1 cellular context compared by ENCODE assay signal in the genomic region with DNA sequence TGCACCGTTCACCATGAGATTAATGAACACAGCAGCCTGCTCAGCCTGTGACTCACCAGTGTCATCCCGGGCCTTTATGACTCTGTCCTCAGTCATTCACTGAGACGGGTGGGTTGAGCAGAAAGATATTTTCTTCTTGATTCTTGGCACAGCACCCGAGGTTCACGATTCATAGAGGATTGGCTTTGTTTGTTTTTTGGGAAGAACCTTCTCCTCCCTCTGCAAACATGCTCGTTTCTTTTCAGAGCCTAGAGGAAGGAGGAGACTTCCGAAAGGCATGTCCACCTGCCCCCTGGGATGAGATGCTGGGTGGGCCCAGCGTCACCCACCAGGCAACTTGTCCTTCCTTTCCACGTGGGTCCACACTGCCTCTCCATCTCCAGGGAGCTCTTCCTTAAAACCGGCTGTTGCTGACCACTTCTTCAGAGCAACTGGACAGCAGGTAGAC.
TF ChIP-seq lines count a peak whose summit lies in the region.

No MANE protein-coding gene starts in this region.

TF ChIP-seq in A549, 52 proteins besides CTCF, POLR2A, EP300 and RAD21 (continued from another document):
- peak in 1 of 2 experiments; percentile 68; a peak in 2 of 4 replicates for TF ChIP-seq CEBPB (IDR thresholded peaks at IDR 0.05)
- TF ChIP-seq JUNB (IDR thresholded peaks at IDR 0.05) = peak; percentile 98
- TF ChIP-seq, protein P1, sequence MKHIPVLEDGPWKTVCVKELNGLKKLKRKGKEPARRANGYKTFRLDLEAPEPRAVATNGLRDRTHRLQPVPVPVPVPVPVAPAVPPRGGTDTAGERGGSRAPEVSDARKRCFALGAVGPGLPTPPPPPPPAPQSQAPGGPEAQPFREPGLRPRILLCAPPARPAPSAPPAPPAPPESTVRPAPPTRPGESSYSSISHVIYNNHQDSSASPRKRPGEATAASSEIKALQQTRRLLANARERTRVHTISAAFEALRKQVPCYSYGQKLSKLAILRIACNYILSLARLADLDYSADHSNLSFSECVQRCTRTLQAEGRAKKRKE (CRISPR knock-in tag; IDR thresholded peaks at IDR 0.05; ENCODE audit: low read depth) = no peak
- TF ChIP-seq PHF8 (IDR thresholded peaks at IDR 0.05; ENCODE audit: borderline replicate concordance, low read depth) = no peak
- no peak for TF ChIP-seq HOXA7 (CRISPR knock-in tag; IDR thresholded peaks at IDR 0.05)
- no peak for TF ChIP-seq FOSB (CRISPR knock-in tag; IDR thresholded peaks at IDR 0.05)
- no peak for TF ChIP-seq HDAC2 (IDR thresholded peaks at IDR 0.05)
- TF ChIP-seq KDM5A (IDR thresholded peaks at IDR 0.05) = no peak
- no peak for TF ChIP-seq CBX2 (IDR thresholded peaks at IDR 0.05; ENCODE audit: borderline replicate concordance, low read depth)
- no peak for TF ChIP-seq EHMT2 (IDR thresholded peaks at IDR 0.05; ENCODE audit: low read depth)
- no peak for TF ChIP-seq HES2 (IDR thresholded peaks at IDR 0.05)
- no peak for TF ChIP-seq BHLHE40 (IDR thresholded peaks at IDR 0.05; ENCODE audit: low read depth, low read length)
- no peak for TF ChIP-seq TP53 (CRISPR knock-in tag; IDR thresholded peaks at IDR 0.05)
- no peak for TF ChIP-seq HEYL (CRISPR knock-in tag; IDR thresholded peaks at IDR 0.05)
- TF ChIP-seq, protein P2, sequence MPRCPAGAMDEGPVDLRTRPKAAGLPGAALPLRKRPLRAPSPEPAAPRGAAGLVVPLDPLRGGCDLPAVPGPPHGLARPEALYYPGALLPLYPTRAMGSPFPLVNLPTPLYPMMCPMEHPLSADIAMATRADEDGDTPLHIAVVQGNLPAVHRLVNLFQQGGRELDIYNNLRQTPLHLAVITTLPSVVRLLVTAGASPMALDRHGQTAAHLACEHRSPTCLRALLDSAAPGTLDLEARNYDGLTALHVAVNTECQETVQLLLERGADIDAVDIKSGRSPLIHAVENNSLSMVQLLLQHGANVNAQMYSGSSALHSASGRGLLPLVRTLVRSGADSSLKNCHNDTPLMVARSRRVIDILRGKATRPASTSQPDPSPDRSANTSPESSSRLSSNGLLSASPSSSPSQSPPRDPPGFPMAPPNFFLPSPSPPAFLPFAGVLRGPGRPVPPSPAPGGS (IDR thresholded peaks at IDR 0.05) = peak; percentile 93; the same call in 2 of the 3 replicates
- TF ChIP-seq MAFK (IDR thresholded peaks at IDR 0.05; ENCODE audit: partially characterized antibody) = no peak
- TF ChIP-seq NR3C1 (IDR thresholded peaks at IDR 0.05) = no peak
- TF ChIP-seq ESRRA (IDR thresholded peaks at IDR 0.05; ENCODE audit: borderline replicate concordance, low read length) = no peak
- TF ChIP-seq SMC3 (IDR thresholded peaks at IDR 0.05) = peak; percentile 51; the same call in 2 of the 3 replicates
- TF ChIP-seq, protein P3, sequence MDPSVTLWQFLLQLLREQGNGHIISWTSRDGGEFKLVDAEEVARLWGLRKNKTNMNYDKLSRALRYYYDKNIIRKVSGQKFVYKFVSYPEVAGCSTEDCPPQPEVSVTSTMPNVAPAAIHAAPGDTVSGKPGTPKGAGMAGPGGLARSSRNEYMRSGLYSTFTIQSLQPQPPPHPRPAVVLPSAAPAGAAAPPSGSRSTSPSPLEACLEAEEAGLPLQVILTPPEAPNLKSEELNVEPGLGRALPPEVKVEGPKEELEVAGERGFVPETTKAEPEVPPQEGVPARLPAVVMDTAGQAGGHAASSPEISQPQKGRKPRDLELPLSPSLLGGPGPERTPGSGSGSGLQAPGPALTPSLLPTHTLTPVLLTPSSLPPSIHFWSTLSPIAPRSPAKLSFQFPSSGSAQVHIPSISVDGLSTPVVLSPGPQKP (IDR thresholded peaks at IDR 0.05; ENCODE audit: low read depth, low read length) = no peak
- TF ChIP-seq HOXB13 (CRISPR knock-in tag; IDR thresholded peaks at IDR 0.05; ENCODE audit: low read depth) = no peak
- no peak for TF ChIP-seq HMGXB4 (CRISPR knock-in tag; IDR thresholded peaks at IDR 0.05; ENCODE audit: borderline replicate concordance)
- no peak for TF ChIP-seq RARB (CRISPR knock-in tag; IDR thresholded peaks at IDR 0.05)
- no peak for TF ChIP-seq ZSCAN20 (CRISPR knock-in tag; IDR thresholded peaks at IDR 0.05)
- TF ChIP-seq GATA3 (IDR thresholded peaks at IDR 0.05; ENCODE audit: borderline replicate concordance) = peak; percentile 97
- TF ChIP-seq PBX3 (IDR thresholded peaks at IDR 0.05) = peak; percentile 71; the same call in 1 of the 2 replicates
- no peak for TF ChIP-seq RCOR1 (IDR thresholded peaks at IDR 0.05; ENCODE audit: low read depth, low read length)
- TF ChIP-seq RNF2 (IDR thresholded peaks at IDR 0.05; ENCODE audit: borderline replicate concordance, low read depth) = no peak
- no peak for TF ChIP-seq KDM1A (IDR thresholded peaks at IDR 0.05; ENCODE audit: low read depth)
- no peak for TF ChIP-seq ZC3H11A (IDR thresholded peaks at IDR 0.05)
- no peak for TF ChIP-seq MAZ (IDR thresholded peaks at IDR 0.05; ENCODE audit: borderline replicate concordance, low read depth, low read length)
- TF ChIP-seq REST (IDR thresholded peaks at IDR 0.05) = no peak
- no peak for TF ChIP-seq CHD2 (IDR thresholded peaks at IDR 0.05; ENCODE audit: low read length, partially characterized antibody)
- no peak for TF ChIP-seq CHD4 (IDR thresholded peaks at IDR 0.05; ENCODE audit: borderline replicate concordance)
- no peak for TF ChIP-seq EHF (CRISPR knock-in tag; IDR thresholded peaks at IDR 0.05)
- no peak for TF ChIP-seq ZFP36 (IDR thresholded peaks at IDR 0.05; ENCODE audit: borderline replicate concordance, partially characterized antibody)
- TF ChIP-seq MYC (IDR thresholded peaks at IDR 0.05; ENCODE audit: borderline replicate concordance, low read length) = peak; percentile 82; the same call in 1 of the 2 replicates
- TF ChIP-seq TFCP2L1 (CRISPR knock-in tag; IDR thresholded peaks at IDR 0.05) = 0 out of 2 replicates have a peak, but pooled peaks have one; percentile 23
- peak; percentile 98 for TF ChIP-seq FOSL2 (IDR thresholded peaks at IDR 0.05)
- TF ChIP-seq FOSL2 (CRISPR knock-in tag; IDR thresholded peaks at IDR 0.05) = peak; percentile 99
- TF ChIP-seq POLR2AphosphoS2 (conservative IDR thresholded peaks at IDR 0.05; ENCODE audit: low read length) = no peak
- no peak for TF ChIP-seq FOXS1 (CRISPR knock-in tag; IDR thresholded peaks at IDR 0.05)
- TF ChIP-seq NPAS2 (CRISPR knock-in tag; IDR thresholded peaks at IDR 0.05; ENCODE audit: borderline replicate concordance) = no peak
TF ChIP-seq in A549: peak in this region for 14.
